15 cellular contexts compared by ENCODE assay signal in the genomic region with DNA sequence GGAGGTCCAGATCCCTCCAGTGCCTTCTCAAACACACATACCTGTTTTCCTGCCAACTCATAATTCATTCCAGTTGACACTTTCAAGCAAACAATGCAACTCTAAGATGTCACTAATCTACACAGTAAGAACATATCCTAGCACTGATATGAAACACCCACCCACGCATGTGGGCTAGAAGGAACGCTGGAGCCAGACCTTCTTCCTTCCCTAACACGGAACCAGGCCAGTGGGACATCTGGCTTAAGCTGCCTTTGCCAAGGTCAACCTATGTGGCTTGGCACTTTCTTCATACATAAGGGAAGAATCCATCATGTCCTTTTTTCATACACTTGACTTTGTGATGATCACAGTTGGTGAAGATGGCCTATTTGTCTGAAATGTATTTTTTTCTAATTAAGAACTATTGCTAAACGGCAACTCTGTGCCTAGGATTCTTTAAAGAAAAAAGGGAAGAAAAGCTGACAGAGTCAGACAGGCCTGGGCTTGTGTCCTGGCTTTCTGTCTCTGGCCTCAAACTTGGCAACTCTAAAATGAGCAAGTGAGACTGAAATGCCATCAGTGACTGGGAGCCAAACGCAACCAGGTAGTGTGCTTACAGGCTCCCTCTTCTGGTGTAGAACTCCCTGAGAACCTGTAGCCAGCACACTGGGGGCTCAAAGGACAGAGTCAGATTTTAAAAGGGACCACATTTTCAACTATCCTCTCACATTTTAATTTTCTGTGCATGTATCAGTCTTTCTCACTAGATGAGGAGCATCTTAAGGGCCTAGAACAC.
DNase-seq lines count a peak whose midpoint lies in the region; TF ChIP-seq lines count a peak whose summit lies in the region.
"Had no signal": no experiment of that assay in that cellular context is flagged by ENCODE, and none has a peak within 500 bp of the region (broad histone marks: within the 10 kb centered on the region; RNA-seq: fewer than 3 reads in every experiment).

No MANE protein-coding gene starts in this region.

- no peaks in the 10 kb centered on the region for H3K9me2 ChIP-seq in OCI-LY7 (ENCODE audit: insufficient read depth, low read length)

- DNase-seq in NCI-H2171 treated with DMSO at 0.1 percent for 48 hours (lab: John Stamatoyannopoulos, UW) (peak; percentile 7), NCI-H2171 (lab: John Stamatoyannopoulos, UW) (no peak), OCI-LY7 (ENCODE audit: low spot score) (no peak), epithelial cell of proximal tubule (ENCODE audit: low read depth) (no peak), retinal pigment epithelial cell (ENCODE audit: low read depth) (no peak), mucosa of gallbladder (ENCODE audit: low spot score) (no peak), NCI-H1694 (lab: John Stamatoyannopoulos, UW) (no peak)
- DNase-seq in activated T-cell treated with anti-CD3 and anti-CD28 coated beads, Interleukin-2, amount 50 U/mL, for 1 hour: no peak
- DNase-seq: activated CD8-positive, alpha-beta memory T cell treated with anti-CD3 and anti-CD28 coated beads, Interleukin-2, amount 50 U/mL, for 48 hours; activated naive CD4-positive, alpha-beta T cell treated with anti-CD3 and anti-CD28 coated beads, Interleukin-2, amount 10 ng/mL, durations not matched to agents 7 days and 5 days; central memory CD4-positive, alpha-beta T cell; HCEC 1CT; NCI-H2029 treated with DMSO at 0.1 percent for 48 hours had no signal

- no peaks in the 10 kb centered on the region for H3K9me3 ChIP-seq in OCI-LY7 (ENCODE audit: low read length)
- H3K9me3 ChIP-seq: neutrophil had no signal

- H3K27ac ChIP-seq in OCI-LY7 (ENCODE audit: low read depth, low read length, poor library complexity, severe bottlenecking): no peak overlapping the region
- H3K27ac ChIP-seq: HL-60, neutrophil had no signal

- no peaks in the 10 kb centered on the region for H4K20me1 ChIP-seq in OCI-LY7 (ENCODE audit: insufficient read depth, low read length)

- H3K4me2 ChIP-seq in OCI-LY7 (ENCODE audit: low read length): no peak overlapping the region

- no peaks in the 10 kb centered on the region for H3K36me3 ChIP-seq in OCI-LY7 (ENCODE audit: insufficient read depth, low read length)
- H3K36me3 ChIP-seq: neutrophil had no signal

- H3K4me3 ChIP-seq in OCI-LY7 (ENCODE audit: low read depth, low read length, poor library complexity, severe bottlenecking) (no peak overlapping the region), epithelial cell of proximal tubule (ENCODE audit: low read depth, low read length) (no peak overlapping the region), retinal pigment epithelial cell (ENCODE audit: low read length) (no peak overlapping the region)

- intact Hi-C loops in OCI-LY7 (cut with micrococcal nuclease; ENCODE audit: unreplicated experiment): no loop called here

- POLR2A ChIA-PET in OCI-LY7 (lab: Charles Lee): no interaction called here

- no peak overlapping the region for H2AFZ ChIP-seq in OCI-LY7 (ENCODE audit: low read length)

- TF ChIP-seq CTCF in OCI-LY7 (conservative IDR thresholded peaks at IDR 0.05; ENCODE audit: low read length): peak; percentile 41
- TF ChIP-seq CTCF in epithelial cell of proximal tubule (conservative IDR thresholded peaks at IDR 0.05; ENCODE audit: low read depth, low read length): peak; percentile 44
- peak; percentile 22 for TF ChIP-seq CTCF in retinal pigment epithelial cell (conservative IDR thresholded peaks at IDR 0.05; ENCODE audit: low read depth, low read length)

- CTCF ChIA-PET in OCI-LY7 (lab: Charles Lee; ENCODE audit: unreplicated experiment): no interaction called here

- H3K4me1 ChIP-seq in OCI-LY7 (ENCODE audit: insufficient read depth, low read length, poor library complexity, severe bottlenecking): no peaks in the 10 kb centered on the region

- H3K79me2 ChIP-seq in OCI-LY7 (ENCODE audit: insufficient read depth, low read depth, low read length): no peaks in the 10 kb centered on the region

- BruUV-seq in OCI-LY7 (replicated peaks; lab: Mats Ljungman, UMichigan): no TSS peak
